Comparison of ENCODE assay signal across 6 cellular contexts in genomic region chr17:75077490-75078096, GRCh38.
A peak's percentile ranks its signal among the peaks of the same experiment; 100 is the strongest.
DNase-seq lines count a peak whose midpoint lies in the region; ATAC-seq, FAIRE-seq and TF ChIP-seq lines count a peak whose summit lies in the region.

No MANE protein-coding gene starts in this region.

- DNase-seq in activated CD4-positive, alpha-beta T cell treated with anti-CD3 and anti-CD28 coated beads for 1 hour = peak; percentile 37
- DNase-seq in globus pallidus (ENCODE audit: low spot score) = peak; percentile 50
- peak; percentile 56 for DNase-seq in stimulated activated CD4-positive, alpha-beta T cell treated with anti-CD3 and anti-CD28 coated beads, Interleukin-4, amount 100 ng/mL, for 1 hour
- no peak for DNase-seq in H54 (ENCODE audit: insufficient read length, low spot score)

- TF ChIP-seq POLR2A in H54 (IDR thresholded peaks at IDR 0.05; ENCODE audit: low read depth, low read length) = no peak

- FAIRE-seq in H54 (lab: Jason Lieb, UNC) = no peak

- peak; percentile 49 for ATAC-seq in GM19455 (IDR thresholded peaks at IDR 0.05; ENCODE audit: unreplicated experiment)
- no peak for ATAC-seq in GM21717 (IDR thresholded peaks at IDR 0.05; ENCODE audit: unreplicated experiment)
